In the genomic region with DNA sequence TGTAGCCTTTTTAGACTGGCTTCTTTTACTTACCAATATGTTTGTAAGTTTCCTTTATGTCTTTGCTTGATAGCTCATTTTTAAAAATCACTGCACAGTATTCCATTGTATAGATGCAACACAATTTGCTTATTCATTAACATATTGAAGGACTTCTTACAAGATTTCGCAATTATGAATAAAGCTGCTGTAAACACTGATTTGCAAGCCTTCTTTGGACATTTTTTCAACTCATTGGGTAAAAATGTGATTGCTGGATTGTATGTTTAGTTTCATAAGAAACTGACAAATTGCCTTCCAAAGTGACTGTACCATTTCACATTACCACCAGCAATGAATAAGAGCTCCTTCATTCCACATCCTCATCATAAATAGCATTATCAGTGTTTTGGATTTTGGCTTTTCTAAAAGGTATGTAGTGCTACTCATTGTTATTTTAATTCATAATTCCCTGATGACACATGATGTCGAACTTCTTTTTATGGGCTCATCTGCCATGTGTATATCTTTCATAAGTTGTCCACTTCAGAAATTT, we compare ENCODE assay signal across 1 cellular context.
TF ChIP-seq lines count a peak whose summit lies in the region.

No MANE protein-coding gene starts in this region.

TF ChIP-seq in SK-N-SH, 30 proteins besides CTCF, POLR2A, EP300 and RAD21 (continued from another document):
- TF ChIP-seq NFIC (IDR thresholded peaks at IDR 0.05; ENCODE audit: borderline replicate concordance): no peak
- no peak for TF ChIP-seq CHD2 (IDR thresholded peaks at IDR 0.05; ENCODE audit: low read length, partially characterized antibody)
